26 cellular contexts compared by ENCODE assay signal in the genomic region with DNA sequence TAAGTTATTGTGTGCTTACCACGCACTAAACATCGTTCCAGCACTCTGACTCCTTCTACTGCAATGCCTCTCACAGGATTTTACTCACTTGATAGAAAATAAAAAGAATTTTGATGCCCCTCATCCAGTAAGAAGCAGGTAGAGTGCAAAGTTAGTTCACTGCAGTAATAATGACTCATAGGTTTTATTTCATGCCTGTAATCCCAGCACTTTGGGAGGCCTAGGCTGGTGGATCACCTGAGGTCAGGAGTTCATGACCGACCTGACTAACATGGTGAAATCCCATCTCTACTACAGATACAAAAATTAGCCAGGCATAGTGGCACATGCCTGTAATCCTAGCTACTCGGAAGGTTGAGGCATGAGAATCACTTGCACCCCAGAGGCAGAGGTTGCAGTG.
"Had no signal": no experiment of that assay in that cellular context is flagged by ENCODE, and none has a peak within 500 bp of the region (broad histone marks: within the 10 kb centered on the region; RNA-seq: fewer than 3 reads in every experiment).

No MANE protein-coding gene starts in this region.

- DNase-seq: activated CD4-positive, alpha-beta T cell treated with anti-CD3 and anti-CD28 coated beads for 4 hours; activated CD8-positive, alpha-beta memory T cell treated with anti-CD3 and anti-CD28 coated beads, Interleukin-2, amount 50 U/mL, for 4 hours; activated CD8-positive, alpha-beta T cell treated with anti-CD3 and anti-CD28 coated beads for 36 hours; activated gamma-delta T cell treated with Interleukin-2 at 50 U/mL for 16 hours; activated naive CD4-positive, alpha-beta T cell treated with anti-CD3 and anti-CD28 coated beads, Interleukin-2, amount 10 ng/mL, durations not matched to agents 7 days and 5 days; activated naive CD8-positive, alpha-beta T cell treated with anti-CD3 and anti-CD28 coated beads for 36 hours; activated T-cell treated with anti-CD3 and anti-CD28 coated beads, Interleukin-2, amount 50 U/mL, for 72 hours; brain microvascular endothelial cell; MG63; MV-4-11; NCI-H1092 treated with DMSO at 0.1 percent for 48 hours; NCI-H1417 treated with DMSO at 0.1 percent for 48 hours; NCI-H1694; NCI-H2029; NCI-H2107; NCI-H2171 treated with DMSO at 0.1 percent for 48 hours; NCI-H226; NCI-H82; T-helper 1 cell; WERI-Rb-1 had no signal

- H3K27me3 ChIP-seq: brain microvascular endothelial cell, MG63 had no signal

- H3K9me3 Mint-ChIP-seq: activated CD8-positive, alpha-beta T cell treated with anti-CD3 and anti-CD28 coated beads for 36 hours; activated naive CD4-positive, alpha-beta T cell treated with anti-CD3 and anti-CD28 coated beads, Interleukin-2, amount 10 ng/mL, durations not matched to agents 7 days and 5 days; activated T-helper 2 cell treated with anti-CD3 and anti-CD28 coated beads, Interferon-gamma antibody, Interleukin-2, Interleukin-4, amounts not matched to agents 10 μg/mL and 5 μg/mL and 100 μg/mL, durations not matched to agents 14 hours and 24 hours and 36 hours had no signal

- H3K4me1 Mint-ChIP-seq: activated naive CD4-positive, alpha-beta T cell treated with anti-CD3 and anti-CD28 coated beads, Interleukin-2, amount 10 ng/mL, durations not matched to agents 7 days and 5 days; activated naive CD8-positive, alpha-beta T cell treated with anti-CD3 and anti-CD28 coated beads for 36 hours had no signal

- ATAC-seq: activated CD4-positive, CD25-positive, alpha-beta regulatory T cell treated with anti-CD3 and anti-CD28 coated beads, Interleukin-2, amount 50 U/mL, for 24 hours; activated CD8-positive, alpha-beta T cell treated with anti-CD3 and anti-CD28 coated beads for 36 hours; activated T-cell treated with anti-CD3 and anti-CD28 coated beads, Interleukin-2, amount 50 U/mL, for 72 hours; Panc1; Right ventricle myocardium inferior had no signal

- H3K36me3 ChIP-seq: brain microvascular endothelial cell, MG63, WERI-Rb-1 had no signal

- H3K9me3 ChIP-seq: MG63 had no signal

- H3K27me3 Mint-ChIP-seq: activated CD8-positive, alpha-beta T cell treated with anti-CD3 and anti-CD28 coated beads for 36 hours; activated naive CD4-positive, alpha-beta T cell treated with anti-CD3 and anti-CD28 coated beads, Interleukin-2, amount 10 ng/mL, durations not matched to agents 7 days and 5 days; activated naive CD8-positive, alpha-beta T cell treated with anti-CD3 and anti-CD28 coated beads for 36 hours had no signal

- H3K4me3 ChIP-seq: MG63, SK-N-MC had no signal

- H3K36me3 Mint-ChIP-seq: activated naive CD4-positive, alpha-beta T cell treated with anti-CD3 and anti-CD28 coated beads, Interleukin-2, amount 10 ng/mL, durations not matched to agents 7 days and 5 days; activated naive CD8-positive, alpha-beta T cell treated with anti-CD3 and anti-CD28 coated beads for 36 hours had no signal

- H3K27ac Mint-ChIP-seq: activated CD8-positive, alpha-beta T cell treated with anti-CD3 and anti-CD28 coated beads for 36 hours; activated naive CD4-positive, alpha-beta T cell treated with anti-CD3 and anti-CD28 coated beads, Interleukin-2, amount 10 ng/mL, durations not matched to agents 7 days and 5 days; activated naive CD8-positive, alpha-beta T cell treated with anti-CD3 and anti-CD28 coated beads for 36 hours; activated T-cell treated with anti-CD3 and anti-CD28 coated beads, Interleukin-2, amount 50 U/mL, for 72 hours; activated T-helper 2 cell treated with anti-CD3 and anti-CD28 coated beads, Interferon-gamma antibody, Interleukin-2, Interleukin-4, amounts not matched to agents 10 μg/mL and 5 μg/mL and 100 μg/mL, durations not matched to agents 14 hours and 24 hours and 36 hours had no signal

- H3K4me3 Mint-ChIP-seq: activated CD8-positive, alpha-beta T cell treated with anti-CD3 and anti-CD28 coated beads for 36 hours; activated naive CD4-positive, alpha-beta T cell treated with anti-CD3 and anti-CD28 coated beads, Interleukin-2, amount 10 ng/mL, durations not matched to agents 7 days and 5 days; activated naive CD8-positive, alpha-beta T cell treated with anti-CD3 and anti-CD28 coated beads for 36 hours; activated T-cell treated with anti-CD3 and anti-CD28 coated beads, Interleukin-2, amount 50 U/mL, for 72 hours had no signal

- H3K27ac ChIP-seq: brain microvascular endothelial cell, KMS-11, SK-N-MC, WERI-Rb-1 had no signal
